3 cellular contexts compared by ENCODE assay signal in genomic region chr16:21577487-21577886, GRCh38.
A peak's percentile ranks its signal among the peaks of the same experiment; 100 is the strongest.
TF ChIP-seq lines count a peak whose summit lies in the region.

No MANE protein-coding gene starts in this region.

TF ChIP-seq in HEK293, 187 proteins besides CTCF, POLR2A, EP300 and RAD21:
- peak; percentile 80; the same call in 1 of the 2 replicates for TF ChIP-seq ZNF121 (tag by site-specific recombination; IDR thresholded peaks at IDR 0.05)
TF ChIP-seq in HEK293: peak in this region for 1; not testable (repeated sequence) for 186.

TF ChIP-seq in WTC11, 78 proteins besides CTCF, POLR2A, EP300 and RAD21:
- 0 out of 2 replicates have a peak, but pooled peaks have one; percentile 37 for TF ChIP-seq ZNF121 (CRISPR knock-in tag; IDR thresholded peaks at IDR 0.05)
TF ChIP-seq in WTC11: peak in this region for 1; not testable (repeated sequence) for 77.

TF ChIP-seq in GM12878, 131 proteins besides CTCF, POLR2A, EP300 and RAD21:
- TF ChIP-seq, protein P1, sequence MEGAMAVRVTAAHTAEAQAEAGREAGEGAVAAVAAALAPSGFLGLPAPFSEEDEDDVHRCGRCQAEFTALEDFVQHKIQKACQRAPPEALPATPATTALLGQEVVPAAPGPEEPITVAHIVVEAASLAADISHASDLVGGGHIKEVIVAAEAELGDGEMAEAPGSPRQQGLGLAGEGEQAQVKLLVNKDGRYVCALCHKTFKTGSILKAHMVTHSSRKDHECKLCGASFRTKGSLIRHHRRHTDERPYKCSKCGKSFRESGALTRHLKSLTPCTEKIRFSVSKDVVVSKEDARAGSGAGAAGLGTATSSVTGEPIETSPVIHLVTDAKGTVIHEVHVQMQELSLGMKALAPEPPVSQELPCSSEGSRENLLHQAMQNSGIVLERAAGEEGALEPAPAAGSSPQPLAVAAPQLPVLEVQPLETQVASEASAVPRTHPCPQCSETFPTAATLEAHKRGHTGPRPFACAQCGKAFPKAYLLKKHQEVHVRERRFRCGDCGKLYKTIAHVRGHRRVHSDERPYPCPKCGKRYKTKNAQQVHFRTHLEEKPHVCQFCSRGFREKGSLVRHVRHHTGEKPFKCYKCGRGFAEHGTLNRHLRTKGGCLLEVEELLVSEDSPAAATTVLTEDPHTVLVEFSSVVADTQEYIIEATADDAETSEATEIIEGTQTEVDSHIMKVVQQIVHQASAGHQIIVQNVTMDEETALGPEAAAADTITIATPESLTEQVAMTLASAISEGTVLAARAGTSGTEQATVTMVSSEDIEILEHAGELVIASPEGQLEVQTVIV (IDR thresholded peaks at IDR 0.05; ENCODE audit: borderline replicate concordance, partially characterized antibody): peak; percentile 43
